Comparison of ENCODE assay signal across 10 cellular contexts in the genomic region with DNA sequence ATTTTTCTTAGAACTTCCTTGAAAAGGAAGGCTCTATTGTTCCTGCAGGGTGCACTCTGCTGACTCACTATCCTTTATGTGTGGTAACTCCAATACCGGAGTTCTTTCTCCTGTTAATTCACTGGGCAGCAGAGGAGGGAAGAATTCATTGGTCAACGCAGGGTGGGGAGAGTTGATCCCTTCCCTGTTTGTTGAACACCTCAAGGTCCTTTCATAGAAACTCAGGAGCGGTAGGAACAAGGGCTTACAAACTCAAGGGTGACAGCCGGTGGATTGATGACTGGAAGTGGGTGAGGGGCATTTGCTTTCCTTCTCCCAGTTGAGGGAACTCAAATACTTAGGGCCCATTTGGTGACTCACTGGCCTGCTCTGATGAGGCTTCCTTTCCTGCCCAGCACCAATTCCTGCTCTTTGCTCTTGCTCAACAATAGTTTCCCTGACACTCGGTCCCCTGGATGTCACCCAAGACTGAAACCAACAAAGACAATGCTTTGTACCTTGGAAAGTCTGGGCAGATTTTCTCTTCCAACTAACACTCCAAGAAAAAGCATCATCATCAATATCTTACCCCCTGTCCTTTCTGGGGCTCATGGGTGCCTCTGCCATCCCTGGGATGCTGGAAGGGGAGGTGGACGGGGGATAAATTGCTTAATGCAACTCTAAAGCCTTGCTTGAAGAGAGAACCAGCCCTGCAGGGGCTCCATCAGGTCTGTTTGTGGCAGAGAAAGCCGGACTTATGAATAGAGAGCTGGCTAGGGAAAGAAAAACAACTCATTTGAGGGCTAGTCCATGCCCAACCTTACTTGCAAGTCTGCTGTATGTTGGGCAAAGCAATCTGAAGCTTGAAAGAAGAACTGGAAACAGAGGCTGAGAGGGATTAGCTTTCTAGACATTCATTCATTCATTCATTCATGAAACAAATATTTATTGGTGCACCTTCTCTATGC. TPM values are rescaled to one million over a fixed set of nuclear protein-coding genes. Genes with fewer than 3 reads are reported as not detected.
DNase-seq lines count a peak whose midpoint lies in the region; ATAC-seq and TF ChIP-seq lines count a peak whose summit lies in the region.
"Had no signal": no experiment of that assay in that cellular context is flagged by ENCODE, and none has a peak within 500 bp of the region (broad histone marks: within the 10 kb centered on the region; RNA-seq: fewer than 3 reads in every experiment).

No MANE protein-coding gene starts in this region.

- H3K4me1 ChIP-seq in ACC112 (ENCODE audit: control insufficient read depth, insufficient read depth, low read length, unreplicated experiment) = peaks cover 44% of the 10 kb centered on the region

- H3K27me3 Mint-ChIP-seq in activated T-helper 17 cell treated with anti-CD3 and anti-CD28 coated beads, Interleukin-2, amount 50 U/mL, for 72 hours = peaks cover 34% of the 10 kb centered on the region

- peaks cover 6% of the 10 kb centered on the region for H3K4me1 Mint-ChIP-seq in activated T-helper 17 cell treated with anti-CD3 and anti-CD28 coated beads, Interleukin-2, amount 50 U/mL, for 72 hours
- H3K4me1 Mint-ChIP-seq: activated CD4-positive, alpha-beta memory T cell treated with anti-CD3 and anti-CD28 coated beads, Interleukin-2, amount 10 ng/mL, durations not matched to agents 7 days and 5 days had no signal

- no peak for TF ChIP-seq CTCF in brain microvascular endothelial cell (IDR thresholded peaks at IDR 0.05; ENCODE audit: low read depth, low read length, missing control alignments)

- DNase-seq in HS-5 (ENCODE audit: low read depth) = peak; percentile 55
- DNase-seq in brain microvascular endothelial cell = peak; percentile 34
- peak; percentile 83 for DNase-seq in kidney tubule cell (ENCODE audit: low spot score)
- DNase-seq in SHP77 treated with DMSO at 0.1 percent for 48 hours (lab: John Stamatoyannopoulos, UW) = no peak
- no peak for DNase-seq in NK-92 (lab: John Stamatoyannopoulos, UW; ENCODE audit: unreplicated experiment)
- DNase-seq: activated CD4-positive, alpha-beta memory T cell treated with anti-CD3 and anti-CD28 coated beads, Interleukin-2, amount 10 ng/mL, durations not matched to agents 7 days and 5 days; stimulated activated CD4-positive, alpha-beta T cell treated with anti-CD3 and anti-CD28 coated beads, Interleukin-15, amount 100 ng/mL, for 24 hours had no signal

- in situ Hi-C loops in brain microvascular endothelial cell (cut with HindIII; ENCODE audit: low pct_ligation_motif_present, low sequenced_read_pairs) = no loop called here

- no peak for ATAC-seq in HG03175 (IDR thresholded peaks at IDR 0.05; ENCODE audit: unreplicated experiment)
- ATAC-seq in activated T-helper 17 cell treated with anti-CD3 and anti-CD28 coated beads, Interleukin-2, amount 50 U/mL, for 72 hours (replicated peaks) = no peak

- no peak overlapping the region for H3K27ac Mint-ChIP-seq in activated T-helper 17 cell treated with anti-CD3 and anti-CD28 coated beads, Interleukin-2, amount 50 U/mL, for 72 hours
- H3K27ac Mint-ChIP-seq: activated CD4-positive, alpha-beta memory T cell treated with anti-CD3 and anti-CD28 coated beads, Interleukin-2, amount 10 ng/mL, durations not matched to agents 7 days and 5 days had no signal

- no peaks in the 10 kb centered on the region for H3K36me3 Mint-ChIP-seq in activated T-helper 17 cell treated with anti-CD3 and anti-CD28 coated beads, Interleukin-2, amount 50 U/mL, for 72 hours (ENCODE audit: low read depth)

- H3K79me2 ChIP-seq in ACC112 (ENCODE audit: control insufficient read depth, insufficient read depth, low read length, unreplicated experiment) = no peaks in the 10 kb centered on the region

- H3K4me3 ChIP-seq in ACC112 (ENCODE audit: low read depth, low read length) (peak overlapping the region; percentile 35; the same call in 1 of the 2 replicates), brain microvascular endothelial cell (ENCODE audit: low read depth, low read length) (no peak overlapping the region)

- no peak overlapping the region for H3K4me3 Mint-ChIP-seq in activated T-helper 17 cell treated with anti-CD3 and anti-CD28 coated beads, Interleukin-2, amount 50 U/mL, for 72 hours
- H3K4me3 Mint-ChIP-seq: activated CD4-positive, alpha-beta memory T cell treated with anti-CD3 and anti-CD28 coated beads, Interleukin-2, amount 10 ng/mL, durations not matched to agents 7 days and 5 days had no signal

- H3K27me3 ChIP-seq in ACC112 (ENCODE audit: insufficient read depth, low read length) = no peaks in the 10 kb centered on the region
- H3K27me3 ChIP-seq in brain microvascular endothelial cell (replicated peaks) = no peaks in the 10 kb centered on the region

- H2AFZ ChIP-seq in ACC112 (ENCODE audit: low read length, unreplicated experiment) = peak overlapping the region; percentile 87

- H3K27ac ChIP-seq in ACC112 (ENCODE audit: low read depth, low read length) (peak overlapping the region; percentile 82), brain microvascular endothelial cell (peak overlapping the region; percentile 28)

- no peaks in the 10 kb centered on the region for H3K9me3 Mint-ChIP-seq in activated T-helper 17 cell treated with anti-CD3 and anti-CD28 coated beads, Interleukin-2, amount 50 U/mL, for 72 hours
- H3K9me3 Mint-ChIP-seq: activated CD4-positive, alpha-beta memory T cell treated with anti-CD3 and anti-CD28 coated beads, Interleukin-2, amount 10 ng/mL, durations not matched to agents 7 days and 5 days had no signal

- H3K36me3 ChIP-seq in ACC112 (ENCODE audit: insufficient read depth, low read length) (no peaks in the 10 kb centered on the region), brain microvascular endothelial cell (replicated peaks) (no peaks in the 10 kb centered on the region)

RNA-seq across cellular contexts. Expression of a gene that starts 9.3 kb away (rescaled TPM):
- not detected for total RNA-seq in activated T-helper 17 cell treated with anti-CD3 and anti-CD28 coated beads, Interleukin-2, amount 50 U/mL, for 72 hours
- total RNA-seq: activated CD4-positive, alpha-beta memory T cell treated with anti-CD3 and anti-CD28 coated beads, Interleukin-2, amount 10 ng/mL, durations not matched to agents 7 days and 5 days had no signal

Comparison
In these comparisons a context has a peak if more than half of its experiments do, and no peak if none do; other contexts are left out.
1. DNase-seq: peak in HS-5 (single experiment), brain microvascular endothelial cell (single experiment) and kidney tubule cell (single experiment); none in SHP77 treated with DMSO at 0.1 percent for 48 hours (single experiment) and NK-92 (single experiment).